ENCODE assay signal across 20 cellular contexts in the genomic region with DNA sequence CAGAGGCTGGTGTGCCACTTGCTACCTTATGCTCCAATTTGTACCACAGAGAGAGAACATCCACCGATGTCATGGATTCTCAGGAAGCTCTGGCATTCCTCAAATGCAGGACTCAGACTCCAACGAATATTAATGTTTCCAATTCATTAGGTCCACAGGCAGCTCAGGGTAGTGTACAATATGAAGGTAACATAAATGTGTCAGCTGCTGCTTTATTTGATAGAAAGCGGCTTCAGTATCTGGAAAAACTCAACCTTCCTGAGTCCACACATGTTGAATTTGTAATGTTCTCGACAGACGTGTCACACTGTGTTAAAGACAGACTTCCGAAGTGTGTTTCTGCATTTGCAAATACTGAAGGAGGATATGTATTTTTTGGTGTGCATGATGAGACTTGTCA.
"Had no signal": no experiment of that assay in that cellular context is flagged by ENCODE, and none has a peak within 500 bp of the region (broad histone marks: within the 10 kb centered on the region; RNA-seq: fewer than 3 reads in every experiment).

No MANE protein-coding gene starts in this region.

- H3K9me3 Mint-ChIP-seq: activated B cell treated with CpG ODN at 0.5 μM for 24 hours, mesothelial cell of epicardium, neural crest cell had no signal

- H3K27ac Mint-ChIP-seq: activated B cell treated with CpG ODN at 0.5 μM for 24 hours, progenitor cell of endocrine pancreas had no signal

- ATAC-seq: activated CD8-positive, alpha-beta T cell treated with anti-CD3 and anti-CD28 coated beads for 36 hours; stimulated activated naive CD8-positive, alpha-beta T cell treated with anti-CD3 and anti-CD28 coated beads, Interleukin-15, Interleukin-2, amounts not matched to agents 100 U/mL and 50 U/mL, for 24 hours had no signal

- H3K27me3 ChIP-seq: brain microvascular endothelial cell, tibial artery had no signal

- H3K4me3 Mint-ChIP-seq: activated B cell treated with CpG ODN at 0.5 μM for 24 hours; activated CD8-positive, alpha-beta T cell treated with anti-CD3 and anti-CD28 coated beads for 36 hours; mesothelial cell of epicardium; neural crest cell had no signal

- DNase-seq: activated B cell treated with CpG ODN at 0.5 μM for 24 hours; activated CD4-positive, alpha-beta T cell treated with anti-CD3 and anti-CD28 coated beads for 4 hours; activated CD8-positive, alpha-beta T cell treated with anti-CD3 and anti-CD28 coated beads for 36 hours; activated effector memory CD4-positive, alpha-beta T cell treated with anti-CD3 and anti-CD28 coated beads, Interleukin-2, amount 50 U/mL, for 16 hours; activated T-cell treated with anti-CD3 and anti-CD28 coated beads, Interleukin-2, amount 50 U/mL, for 1 hour; aorta; brain microvascular endothelial cell; erythroblast; foreskin melanocyte; glutamatergic neuron; hippocampal formation; stimulated activated CD4-positive, alpha-beta T cell treated with anti-CD3 and anti-CD28 coated beads, Interleukin-12 subunit alpha, Interleukin-12 subunit beta, amount 100 ng/mL, for 4 hours; stimulated activated CD4-positive, alpha-beta T cell treated with anti-CD3 and anti-CD28 coated beads, Interleukin-1b, Interleukin-23, amount 100 ng/mL, for 48 hours; stimulated activated naive CD8-positive, alpha-beta T cell treated with anti-CD3 and anti-CD28 coated beads, Interleukin-15, Interleukin-2, amounts not matched to agents 100 U/mL and 50 U/mL, for 24 hours; substantia nigra; tibial artery had no signal

- H3K27ac ChIP-seq: brain microvascular endothelial cell, coronary artery, tibial artery had no signal

- H3K9me3 ChIP-seq: tibial artery had no signal

- H3K4me1 Mint-ChIP-seq: activated B cell treated with CpG ODN at 0.5 μM for 24 hours had no signal

- H3K27me3 Mint-ChIP-seq: activated B cell treated with CpG ODN at 0.5 μM for 24 hours; activated CD8-positive, alpha-beta T cell treated with anti-CD3 and anti-CD28 coated beads for 36 hours; progenitor cell of endocrine pancreas had no signal
